ENCODE assay signal across 17 cellular contexts in genomic region chr1:161913482-161914140, GRCh38.
DNase-seq lines count a peak whose midpoint lies in the region; ATAC-seq and TF ChIP-seq lines count a peak whose summit lies in the region.
"Had no signal": no experiment of that assay in that cellular context is flagged by ENCODE, and none has a peak within 500 bp of the region (broad histone marks: within the 10 kb centered on the region; RNA-seq: fewer than 3 reads in every experiment).

No MANE protein-coding gene starts in this region.

- peaks cover 0 to 5% of the 10 kb centered on the region in 2 donors for H3K36me3 Mint-ChIP-seq in activated T-cell treated with anti-CD3 and anti-CD28 coated beads, Interleukin-2, amount 50 U/mL, for 72 hours (ENCODE audit: insufficient read depth in 2 of 2)
- H3K36me3 Mint-ChIP-seq in natural killer cell = no peaks in the 10 kb centered on the region

- ATAC-seq in activated T-cell treated with anti-CD3 and anti-CD28 coated beads, Interleukin-2, amount 50 U/mL, for 72 hours (replicated peaks in 1 of 2) = no peak
- ATAC-seq in natural killer cell = no peak
- ATAC-seq: effector memory CD8-positive, alpha-beta T cell; stimulated activated naive CD8-positive, alpha-beta T cell treated with anti-CD3 and anti-CD28 coated beads, Interleukin-15, Interleukin-2, amounts not matched to agents 100 U/mL and 50 U/mL, for 24 hours; upper lobe of right lung had no signal

- TF ChIP-seq CTCF in epithelial cell of proximal tubule (conservative IDR thresholded peaks at IDR 0.05; ENCODE audit: low read depth, low read length) (no peak), natural killer cell (IDR thresholded peaks at IDR 0.05) (no peak)

- H3K4me1 Mint-ChIP-seq in activated T-cell treated with anti-CD3 and anti-CD28 coated beads, Interleukin-2, amount 50 U/mL, for 72 hours (ENCODE audit: low read depth) = peaks cover 17% of the 10 kb centered on the region
- peaks cover 2 to 6% of the 10 kb centered on the region in 2 donors for H3K4me1 Mint-ChIP-seq in natural killer cell

- H3K27me3 Mint-ChIP-seq in activated T-cell treated with anti-CD3 and anti-CD28 coated beads, Interleukin-2, amount 50 U/mL, for 72 hours (ENCODE audit: low read depth) = no peaks in the 10 kb centered on the region
- H3K27me3 Mint-ChIP-seq in natural killer cell (ENCODE audit: low read depth in 2 of 2) = no peaks in the 10 kb centered on the region
- H3K27me3 Mint-ChIP-seq: activated CD4-positive, alpha-beta T cell treated with anti-CD3 and anti-CD28 coated beads for 36 hours; effector memory CD8-positive, alpha-beta T cell had no signal

- H3K4me3 ChIP-seq in ACC112 (ENCODE audit: low read depth, low read length) (no peak overlapping the region), epithelial cell of proximal tubule (ENCODE audit: low read depth, low read length) (no peak overlapping the region)
- H3K4me3 ChIP-seq: SK-N-MC, upper lobe of right lung had no signal

- H3K36me3 ChIP-seq in ACC112 (ENCODE audit: insufficient read depth, low read length) = peaks cover 22% of the 10 kb centered on the region

- intact Hi-C loops in natural killer cell (cut with micrococcal nuclease) = no loop called here

- peaks cover 57% of the 10 kb centered on the region for H3K4me1 ChIP-seq in ACC112 (ENCODE audit: control insufficient read depth, insufficient read depth, low read length, unreplicated experiment)
- H3K4me1 ChIP-seq: upper lobe of right lung had no signal

- DNase-seq in NCI-H2029 (lab: John Stamatoyannopoulos, UW) (peak; percentile 14), epithelial cell of proximal tubule (ENCODE audit: low read depth) (peak; percentile 55), medulla oblongata (ENCODE audit: extremely low spot score) (peak; percentile 7), natural killer cell (no peak), NCI-H146 treated with DMSO at 0.1 percent for 48 hours (lab: John Stamatoyannopoulos, UW; ENCODE audit: unreplicated experiment) (no peak)
- DNase-seq in activated T-cell treated with anti-CD3 and anti-CD28 coated beads, Interleukin-2, amount 50 U/mL, for 72 hours = no peak
- no peak for DNase-seq in stimulated activated naive CD4-positive, alpha-beta T cell (lab: John Stamatoyannopoulos, UW)
- DNase-seq: cerebellar nuclear complex; effector memory CD8-positive, alpha-beta T cell; HCEC 1CT; hypothalamus; NCI-H1105; stimulated activated naive CD8-positive, alpha-beta T cell treated with anti-CD3 and anti-CD28 coated beads, Interleukin-15, Interleukin-2, amounts not matched to agents 100 U/mL and 50 U/mL, for 24 hours; upper lobe of right lung had no signal

- no peaks in the 10 kb centered on the region for H3K27me3 ChIP-seq in ACC112 (ENCODE audit: insufficient read depth, low read length)
- H3K27me3 ChIP-seq: upper lobe of right lung had no signal

- no peak overlapping the region for H3K4me3 Mint-ChIP-seq in activated T-cell treated with anti-CD3 and anti-CD28 coated beads, Interleukin-2, amount 50 U/mL, for 72 hours
- H3K4me3 Mint-ChIP-seq in natural killer cell = no peak overlapping the region
- H3K4me3 Mint-ChIP-seq: activated CD4-positive, alpha-beta T cell treated with anti-CD3 and anti-CD28 coated beads for 36 hours; effector memory CD8-positive, alpha-beta T cell had no signal

- H3K27ac ChIP-seq in ACC112 (ENCODE audit: low read depth, low read length) = peak overlapping the region; percentile 51
- H3K27ac ChIP-seq: SK-N-MC, upper lobe of right lung had no signal

- H2AFZ ChIP-seq in ACC112 (ENCODE audit: low read length, unreplicated experiment) = no peak overlapping the region

- no peaks in the 10 kb centered on the region for H3K79me2 ChIP-seq in ACC112 (ENCODE audit: control insufficient read depth, insufficient read depth, low read length, unreplicated experiment)

- no peak overlapping the region for H3K27ac Mint-ChIP-seq in activated T-cell treated with anti-CD3 and anti-CD28 coated beads, Interleukin-2, amount 50 U/mL, for 72 hours
- H3K27ac Mint-ChIP-seq in natural killer cell = no peak overlapping the region
- H3K27ac Mint-ChIP-seq: activated CD4-positive, alpha-beta T cell treated with anti-CD3 and anti-CD28 coated beads for 36 hours; effector memory CD8-positive, alpha-beta T cell had no signal

- no peaks in the 10 kb centered on the region for H3K9me3 Mint-ChIP-seq in activated T-cell treated with anti-CD3 and anti-CD28 coated beads, Interleukin-2, amount 50 U/mL, for 72 hours
- H3K9me3 Mint-ChIP-seq in natural killer cell = no peaks in the 10 kb centered on the region
- H3K9me3 Mint-ChIP-seq: effector memory CD8-positive, alpha-beta T cell had no signal

Comparison
In these comparisons a context has a peak if more than half of its experiments do, and no peak if none do; other contexts are left out.
1. DNase-seq: peak in NCI-H2029 (single experiment), epithelial cell of proximal tubule (single experiment) and medulla oblongata (single experiment); none in activated T-cell treated with anti-CD3 and anti-CD28 coated beads, Interleukin-2, amount 50 U/mL, for 72 hours (0 of 2), natural killer cell (single experiment), NCI-H146 treated with DMSO at 0.1 percent for 48 hours (single experiment) and stimulated activated naive CD4-positive, alpha-beta T cell (0 of 6).